In the genomic region with DNA sequence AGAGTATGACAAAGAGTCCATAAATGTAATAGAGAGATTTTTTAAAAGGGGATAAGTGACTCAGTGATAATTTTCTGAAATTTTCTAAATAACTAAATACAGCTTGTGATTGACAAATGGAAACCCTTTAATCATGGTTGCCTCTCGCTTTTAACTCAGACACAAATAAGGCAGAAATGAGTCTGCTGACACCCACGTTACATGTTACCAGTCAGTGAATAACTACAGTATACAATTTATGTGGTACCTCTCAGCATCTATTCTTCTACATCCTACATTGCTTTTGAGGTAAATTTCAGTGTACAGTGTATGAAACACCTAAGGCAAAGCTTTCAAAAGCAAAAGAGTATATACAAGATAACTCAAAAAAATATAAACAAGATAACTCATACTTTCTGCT, we compare ENCODE assay signal across 4 cellular contexts.
"Had no signal": no experiment of that assay in that cellular context is flagged by ENCODE, and none has a peak within 500 bp of the region (broad histone marks: within the 10 kb centered on the region; RNA-seq: fewer than 3 reads in every experiment).

No MANE protein-coding gene starts in this region.

- H2AFZ ChIP-seq: GM23338 had no signal

- ATAC-seq: GM23338 had no signal

- H3K4me3 ChIP-seq: GM23338 had no signal

- H3K27ac Mint-ChIP-seq: GM23338, H9 had no signal

- H3K4me3 Mint-ChIP-seq: GM23338, H9 had no signal

- H3K9me3 Mint-ChIP-seq: GM23338, H9 had no signal

- H3K4me2 ChIP-seq: GM23338 had no signal

- DNase-seq: H9, HCEC 1CT, IMR-90 had no signal
